In the genomic region with DNA sequence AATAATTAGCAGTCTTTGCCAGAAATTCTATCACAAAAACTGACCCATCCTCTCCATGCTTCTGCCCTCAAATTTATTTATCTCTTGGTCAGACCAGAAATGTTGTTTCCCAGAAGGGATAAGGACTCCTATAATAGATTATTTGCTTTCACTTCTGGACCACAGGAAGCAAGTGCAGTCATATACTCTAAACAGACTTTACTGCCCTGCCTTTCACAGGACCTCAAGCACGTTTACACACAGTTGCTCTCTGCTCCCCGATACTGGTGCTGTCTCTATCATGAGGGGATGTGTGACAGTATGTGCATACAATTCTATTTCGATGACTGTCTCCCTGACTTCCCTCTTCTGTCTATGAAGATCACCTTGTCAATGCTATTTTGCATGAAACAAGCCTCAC, we compare ENCODE assay signal across 16 cellular contexts.
DNase-seq lines count a peak whose midpoint lies in the region; ATAC-seq and TF ChIP-seq lines count a peak whose summit lies in the region.
"Had no signal": no experiment of that assay in that cellular context is flagged by ENCODE, and none has a peak within 500 bp of the region (broad histone marks: within the 10 kb centered on the region; RNA-seq: fewer than 3 reads in every experiment).

No MANE protein-coding gene starts in this region.

- no peak overlapping the region for H2BK5ac ChIP-seq in IMR-90 (ENCODE audit: low read depth, low read length, poor library complexity, severe bottlenecking)
- H2BK5ac ChIP-seq in mesenchymal stem cell (ENCODE audit: low read depth, low read length, poor library complexity, severe bottlenecking), result no peak overlapping the region

- H3K9me3 ChIP-seq in IMR-90 (ENCODE audit: control insufficient read depth, insufficient read depth, low read length) (no peaks in the 10 kb centered on the region), mesenchymal stem cell (ENCODE audit: control insufficient read depth, low read length) (no peaks in the 10 kb centered on the region)
- H3K9me3 ChIP-seq: tibial nerve had no signal

- H3K27ac ChIP-seq in ACC112 (ENCODE audit: low read depth, low read length) (no peak overlapping the region), IMR-90 (ENCODE audit: insufficient read depth, low read length) (no peak overlapping the region; the same call in 1 of the 2 replicates), mesenchymal stem cell (ENCODE audit: low read length, poor library complexity, severe bottlenecking) (no peak overlapping the region), dorsolateral prefrontal cortex (no peak overlapping the region)

- intact Hi-C loops in IMR-90 (cut with micrococcal nuclease), result no loop called here
- intact Hi-C loops in dorsolateral prefrontal cortex (cut with DNase I), result no loop called here

- H2AFZ ChIP-seq in ACC112 (ENCODE audit: low read length, unreplicated experiment) (peak overlapping the region; percentile 77), IMR-90 (replicated peaks; ENCODE audit: low read length, poor library complexity) (peak overlapping the region; percentile 74), mesenchymal stem cell (ENCODE audit: low read depth, low read length) (no peak overlapping the region)

- H4K91ac ChIP-seq in IMR-90 (ENCODE audit: insufficient read depth, low read depth, low read length), result no peak overlapping the region
- no peak overlapping the region for H4K91ac ChIP-seq in mesenchymal stem cell (ENCODE audit: low read length)

- H3K14ac ChIP-seq in IMR-90 (replicated peaks; ENCODE audit: low read depth, low read length), result 0 out of 2 replicates have a peak overlapping the region, but pooled peaks have one; percentile 16
- no peak overlapping the region for H3K14ac ChIP-seq in mesenchymal stem cell (ENCODE audit: low read length in 2 of 2)

- peak overlapping the region; percentile 20; the same call in 1 of the 2 replicates for H2BK120ac ChIP-seq in IMR-90 (ENCODE audit: low read depth, low read length)
- H2BK120ac ChIP-seq in mesenchymal stem cell (ENCODE audit: low read depth, low read length), result no peak overlapping the region

- no peak overlapping the region for H2AK9ac ChIP-seq in IMR-90 (replicated peaks; ENCODE audit: low read depth, low read length, poor library complexity)

- H3K56ac ChIP-seq in IMR-90 (ENCODE audit: extremely low read depth, insufficient read depth, low read length), result no peak overlapping the region

- H3K79me1 ChIP-seq in IMR-90 (ENCODE audit: low read depth in 1 of 2, low read length in 2 of 2), result no peaks in the 10 kb centered on the region
- no peaks in the 10 kb centered on the region for H3K79me1 ChIP-seq in mesenchymal stem cell (replicated peaks; ENCODE audit: low read length, poor library complexity, severe bottlenecking)

- no peaks in the 10 kb centered on the region for H3K79me2 ChIP-seq in ACC112 (ENCODE audit: control insufficient read depth, insufficient read depth, low read length, unreplicated experiment)

- H2AK5ac ChIP-seq in IMR-90 (ENCODE audit: low read depth, low read length), result peak overlapping the region; percentile 59; the same call in 1 of the 2 replicates
- H2AK5ac ChIP-seq in mesenchymal stem cell (ENCODE audit: low read length, severe bottlenecking), result no peak overlapping the region

- H3K4me1 ChIP-seq in ACC112 (ENCODE audit: control insufficient read depth, insufficient read depth, low read length, unreplicated experiment), result peaks cover 31% of the 10 kb centered on the region
- H3K4me1 ChIP-seq in IMR-90 (ENCODE audit: control insufficient read depth, insufficient read depth, low read length), result 0 out of 2 replicates have a peak, but pooled peaks cover 2% of the 10 kb centered on the region
- H3K4me1 ChIP-seq in mesenchymal stem cell (ENCODE audit: control insufficient read depth, insufficient read depth, low read depth, low read length), result no peaks in the 10 kb centered on the region

- H4K8ac ChIP-seq in IMR-90 (ENCODE audit: low read depth in 2 of 2, low read length in 2 of 2) (peak overlapping the region in 1 of 2 experiments; percentile 44; a peak in 1 of 4 replicates), mesenchymal stem cell (ENCODE audit: low read length) (no peak overlapping the region)

- no peak overlapping the region; the same call in 1 of the 2 replicates for H3K18ac ChIP-seq in IMR-90 (ENCODE audit: low read depth, low read length)
- H3K18ac ChIP-seq in mesenchymal stem cell (ENCODE audit: low read depth in 1 of 2, low read length in 2 of 2), result no peak overlapping the region

- POLR2A ChIA-PET in IMR-90 (lab: Charles Lee; ENCODE audit: unreplicated experiment), result no interaction called here

- in situ Hi-C loops in IMR-90 (cut with MboI; ENCODE audit: low sequenced_read_pairs), result no loop called here

- no peaks in the 10 kb centered on the region for H3K36me3 ChIP-seq in ACC112 (ENCODE audit: insufficient read depth, low read length)
- no peaks in the 10 kb centered on the region for H3K36me3 ChIP-seq in IMR-90 (ENCODE audit: control insufficient read depth, insufficient read depth, low read length)
- no peaks in the 10 kb centered on the region for H3K36me3 ChIP-seq in mesenchymal stem cell (ENCODE audit: control insufficient read depth in 1 of 2, insufficient read depth in 2 of 2, low read depth in 1 of 2, low read length in 2 of 2)
- H3K36me3 ChIP-seq: tibial nerve had no signal

- H4K20me1 ChIP-seq in IMR-90 (ENCODE audit: insufficient read depth, low read length), result no peaks in the 10 kb centered on the region

- TF ChIP-seq RAD21 in IMR-90 (IDR thresholded peaks at IDR 0.05; ENCODE audit: low read length), result no peak

- no CpG with 5 or more reads among the region's 3 CpGs for WGBS in IMR-90 (ENCODE audit: extremely low coverage in 2 of 2, insufficient read length in 1 of 2), 2 experiments
- WGBS in mesenchymal stem cell, result 0% methylated on average over 1 of the region's 3 CpGs

- H3K4ac ChIP-seq in IMR-90 (ENCODE audit: low read depth, low read length), result 0 out of 2 replicates have a peak overlapping the region, but pooled peaks have one; percentile 24
- H3K4ac ChIP-seq in mesenchymal stem cell (ENCODE audit: low read depth in 1 of 2, low read length in 2 of 2), result no peak overlapping the region

- no peak for TF ChIP-seq POLR2A in IMR-90 (IDR thresholded peaks at IDR 0.05; ENCODE audit: low read depth, low read length)

- no peak overlapping the region for H4K5ac ChIP-seq in IMR-90 (ENCODE audit: low read depth, low read length)

- CTCF ChIA-PET in IMR-90 (lab: Yijun Ruan, JAX), result no interaction called here

- H3K23ac ChIP-seq in IMR-90 (ENCODE audit: low read depth, low read length) (peak overlapping the region; percentile 48; the same call in 1 of the 2 replicates), mesenchymal stem cell (ENCODE audit: low read length in 2 of 2) (no peak overlapping the region)

- peak overlapping the region; percentile 19 for H3K4me2 ChIP-seq in IMR-90 (ENCODE audit: low read depth, low read length)
- no peak overlapping the region for H3K4me2 ChIP-seq in mesenchymal stem cell (ENCODE audit: low read length, poor library complexity, severe bottlenecking)

- no peak overlapping the region for H2BK12ac ChIP-seq in mesenchymal stem cell (ENCODE audit: low read length in 2 of 2)

- no peaks in the 10 kb centered on the region for H3K9me1 ChIP-seq in IMR-90 (ENCODE audit: insufficient read depth, low read length)

- no peak for TF ChIP-seq CTCF in IMR-90 (conservative IDR thresholded peaks at IDR 0.05; ENCODE audit: low read depth, low read length)
- no peak for TF ChIP-seq CTCF in dorsolateral prefrontal cortex (IDR thresholded peaks at IDR 0.05 in 54 of 56, conservative IDR thresholded peaks at IDR 0.05 in 2 of 56; ENCODE audit: low read depth in 1 of 56, partially characterized antibody in 56 of 56)

- H3K4me3 ChIP-seq in ACC112 (ENCODE audit: low read depth, low read length) (no peak overlapping the region), IMR-90 (ENCODE audit: insufficient read depth, low read depth, low read length) (no peak overlapping the region), mesenchymal stem cell (ENCODE audit: insufficient read depth in 1 of 2, low read depth in 1 of 2, low read length in 2 of 2) (no peak overlapping the region), dorsolateral prefrontal cortex (no peak overlapping the region)
- H3K4me3 ChIP-seq: tibial nerve had no signal

- H3K9ac ChIP-seq in IMR-90 (ENCODE audit: low read depth, low read length), result no peak overlapping the region
- no peak overlapping the region for H3K9ac ChIP-seq in mesenchymal stem cell (ENCODE audit: low read length)

- no TSS peak for BruUV-seq in IMR-90 (replicated peaks; lab: Mats Ljungman, UMichigan)

- DNase-seq in IMR-90 (peak; percentile 36), fibroblast of peridontal ligament (ENCODE audit: extremely low read depth) (peak; percentile 14), mesenchymal stem cell (peak; percentile 81), hypothalamus (lab: John Stamatoyannopoulos, UW) (no peak), foreskin melanocyte (no peak), dorsolateral prefrontal cortex (no peak)
- DNase-seq in activated CD4-positive, alpha-beta T cell treated with anti-CD3 and anti-CD28 coated beads for 48 hours, result no peak
- DNase-seq: activated CD4-positive, alpha-beta T cell treated with anti-CD3 and anti-CD28 coated beads, Interleukin-2, amount 50 U/mL, for 4 hours; activated naive CD4-positive, alpha-beta T cell treated with anti-CD3 and anti-CD28 coated beads for 36 hours; CD8-positive, alpha-beta memory T cell; mesendoderm; NCI-H1436 treated with DMSO at 0.1 percent for 48 hours; nephron progenitor cell; stimulated activated naive B cell treated with anti-CD40 and anti-IgM and Interleukin-4, amounts not matched to agents 10 μg/mL and 1 μg/mL and 100 μg/mL, for 72 hours had no signal

- H2BK15ac ChIP-seq in IMR-90 (ENCODE audit: low read depth, low read length) (peak overlapping the region; percentile 59; the same call in 1 of the 3 replicates), mesenchymal stem cell (ENCODE audit: low read depth, poor library complexity, severe bottlenecking) (no peak overlapping the region)

- dilution Hi-C loops in IMR-90 (cut with HindIII; ENCODE audit: low sequenced_read_pairs, unreplicated experiment), result no loop called here

- H3K27me3 ChIP-seq in ACC112 (ENCODE audit: insufficient read depth, low read length), result no peaks in the 10 kb centered on the region
- H3K27me3 ChIP-seq in IMR-90 (ENCODE audit: control insufficient read depth, insufficient read depth, low read length), result no peaks in the 10 kb centered on the region
- no peaks in the 10 kb centered on the region for H3K27me3 ChIP-seq in mesenchymal stem cell (ENCODE audit: control insufficient read depth in 1 of 2, insufficient read depth in 1 of 2, low read length in 2 of 2)
- H3K27me3 ChIP-seq in dorsolateral prefrontal cortex, result no peaks in the 10 kb centered on the region
- H3K27me3 ChIP-seq: tibial nerve had no signal

- ATAC-seq in IMR-90 (ENCODE audit: low read depth), result peak; percentile 69
- ATAC-seq: stimulated activated naive B cell treated with anti-CD40 and anti-IgM and Interleukin-4, amounts not matched to agents 10 μg/mL and 1 μg/mL and 100 μg/mL, for 72 hours had no signal

- H2BK20ac ChIP-seq in IMR-90 (ENCODE audit: low read depth, low read length), result peak overlapping the region; percentile 61; the same call in 1 of the 2 replicates

TF ChIP-seq in IMR-90, 13 proteins besides CTCF, POLR2A, EP300 and RAD21:
- TF ChIP-seq RCOR1 (IDR thresholded peaks at IDR 0.05; ENCODE audit: insufficient replicate concordance, low read length) (no peak), BHLHE40 (IDR thresholded peaks at IDR 0.05; ENCODE audit: low read depth, low read length) (0 out of 2 replicates have a peak, but pooled peaks have one; percentile 17)

Comparison
In these comparisons a context has a peak if more than half of its experiments do, and no peak if none do; other contexts are left out.
1. DNase-seq: peak in IMR-90 (single experiment), fibroblast of peridontal ligament (single experiment) and mesenchymal stem cell (single experiment); none in hypothalamus (0 of 51), foreskin melanocyte (single experiment), activated CD4-positive, alpha-beta T cell treated with anti-CD3 and anti-CD28 coated beads for 48 hours (single experiment) and dorsolateral prefrontal cortex (0 of 10).